ENCODE assay signal across 23 cellular contexts in the genomic region with DNA sequence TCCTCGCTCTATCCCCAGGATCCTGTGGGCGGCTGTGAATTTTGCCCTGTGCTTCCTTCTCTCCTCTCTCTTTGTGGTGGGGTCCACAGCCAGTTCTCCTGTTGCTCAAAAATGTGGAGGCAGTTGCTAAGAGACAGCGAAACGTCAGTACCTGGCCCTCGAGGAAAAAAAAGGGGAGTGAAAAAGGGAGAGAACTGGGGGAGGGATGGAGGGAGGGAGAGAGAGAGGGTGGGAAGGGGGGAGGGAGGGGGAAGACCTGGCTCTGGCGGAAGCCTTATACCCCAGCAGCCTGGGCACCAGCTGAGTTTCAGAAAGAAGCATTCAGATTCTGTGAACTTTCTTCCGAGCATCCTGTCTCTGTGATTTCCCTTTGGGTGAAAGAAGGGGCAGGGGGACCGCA. TPM values are rescaled to one million over a fixed set of nuclear protein-coding genes. Genes with fewer than 3 reads are reported as not detected.
DNase-seq lines count a peak whose midpoint lies in the region; TF ChIP-seq lines count a peak whose summit lies in the region.
"Had no signal": no experiment of that assay in that cellular context is flagged by ENCODE, and none has a peak within 500 bp of the region (broad histone marks: within the 10 kb centered on the region; RNA-seq: fewer than 3 reads in every experiment).

No MANE protein-coding gene starts in this region.

- no peak overlapping the region for H3K27ac ChIP-seq in brain microvascular endothelial cell
- H3K27ac ChIP-seq: cardiac muscle cell, heart right ventricle, prostate gland, uterus had no signal

- in situ Hi-C loops in brain microvascular endothelial cell (cut with HindIII; ENCODE audit: low pct_ligation_motif_present, low sequenced_read_pairs): no loop called here

- H3K27me3 ChIP-seq in H7 (ENCODE audit: control insufficient read depth, insufficient read depth, low read length) (peaks cover 27% of the 10 kb centered on the region), NT2/D1 (ENCODE audit: insufficient read depth, insufficient read length) (peaks cover 31% of the 10 kb centered on the region), brain microvascular endothelial cell (replicated peaks) (peaks cover 13% of the 10 kb centered on the region)
- H3K27me3 ChIP-seq: uterus had no signal

- H3K4me3 Mint-ChIP-seq in neural crest cell: peak overlapping the region; percentile 85
- H3K4me3 Mint-ChIP-seq: activated CD4-positive, alpha-beta memory T cell treated with anti-CD3 and anti-CD28 coated beads, Interleukin-2, amount 10 ng/mL, durations not matched to agents 7 days and 5 days; stimulated activated effector memory CD8-positive, alpha-beta T cell treated with anti-CD3 and anti-CD28 coated beads, Interleukin-12 subunit alpha, Interleukin-12 subunit beta, amount 100 ng/mL, for 72 hours had no signal

- H3K9me3 Mint-ChIP-seq in neural crest cell: no peaks in the 10 kb centered on the region
- H3K9me3 Mint-ChIP-seq: activated CD4-positive, alpha-beta memory T cell treated with anti-CD3 and anti-CD28 coated beads, Interleukin-2, amount 10 ng/mL, durations not matched to agents 7 days and 5 days; stimulated activated effector memory CD8-positive, alpha-beta T cell treated with anti-CD3 and anti-CD28 coated beads, Interleukin-12 subunit alpha, Interleukin-12 subunit beta, amount 100 ng/mL, for 72 hours had no signal

- DNase-seq in H7: no peak
- no peak for DNase-seq in NT2/D1 (ENCODE audit: low read depth, low spot score)
- DNase-seq in iPS DF 19.7 (ENCODE audit: low read depth, low spot score): peak; percentile 17
- DNase-seq in neural crest cell (ENCODE audit: low read depth, low spot score): no peak
- no peak for DNase-seq in UCSD-AML1 (lab: John Stamatoyannopoulos, UW; ENCODE audit: unreplicated experiment)
- DNase-seq in brain microvascular endothelial cell: no peak
- DNase-seq in NCI-H1930 (lab: John Stamatoyannopoulos, UW): no peak
- no peak for DNase-seq in retina
- DNase-seq: ACHN; activated CD4-positive, alpha-beta memory T cell treated with anti-CD3 and anti-CD28 coated beads, Interleukin-2, amount 10 ng/mL, durations not matched to agents 7 days and 5 days; activated T-cell treated with anti-CD3 and anti-CD28 coated beads for 4 hours; amniotic stem cell; Calu3; heart right ventricle; NCI-H1105 treated with DMSO at 0.1 percent for 48 hours; OCI-M1; T1000 had no signal

- H3K4me1 Mint-ChIP-seq in neural crest cell: peaks cover 18% of the 10 kb centered on the region
- H3K4me1 Mint-ChIP-seq: activated CD4-positive, alpha-beta memory T cell treated with anti-CD3 and anti-CD28 coated beads, Interleukin-2, amount 10 ng/mL, durations not matched to agents 7 days and 5 days; stimulated activated effector memory CD8-positive, alpha-beta T cell treated with anti-CD3 and anti-CD28 coated beads, Interleukin-12 subunit alpha, Interleukin-12 subunit beta, amount 100 ng/mL, for 72 hours had no signal

- peak overlapping the region; percentile 57 for H3K4me3 ChIP-seq in H7 (ENCODE audit: insufficient read depth, low read depth, low read length)
- H3K4me3 ChIP-seq in NT2/D1 (ENCODE audit: insufficient read length, low read depth): peak overlapping the region; percentile 57
- H3K4me3 ChIP-seq in brain microvascular endothelial cell (ENCODE audit: low read depth, low read length): no peak overlapping the region
- H3K4me3 ChIP-seq: cardiac muscle cell, prostate gland, uterus had no signal

- H3K9ac ChIP-seq in NT2/D1 (ENCODE audit: insufficient read length, low read depth): peak overlapping the region; percentile 51

- peaks cover 52% of the 10 kb centered on the region for H3K27me3 Mint-ChIP-seq in neural crest cell (ENCODE audit: low read depth)

- H3K4me1 ChIP-seq in NT2/D1 (ENCODE audit: insufficient read depth, insufficient read length): peaks cover 7% of the 10 kb centered on the region
- H3K4me1 ChIP-seq: prostate gland, uterus had no signal

- H3K27ac Mint-ChIP-seq in neural crest cell (ENCODE audit: unreplicated experiment): no peak overlapping the region
- H3K27ac Mint-ChIP-seq: activated CD4-positive, alpha-beta memory T cell treated with anti-CD3 and anti-CD28 coated beads, Interleukin-2, amount 10 ng/mL, durations not matched to agents 7 days and 5 days; stimulated activated effector memory CD8-positive, alpha-beta T cell treated with anti-CD3 and anti-CD28 coated beads, Interleukin-12 subunit alpha, Interleukin-12 subunit beta, amount 100 ng/mL, for 72 hours had no signal

- no peaks in the 10 kb centered on the region for H3K36me3 ChIP-seq in H7 (replicated peaks; ENCODE audit: control insufficient read depth, insufficient read depth, low read length)
- H3K36me3 ChIP-seq in NT2/D1 (ENCODE audit: insufficient read depth, insufficient read length, low read length): no peaks in the 10 kb centered on the region
- no peaks in the 10 kb centered on the region for H3K36me3 ChIP-seq in brain microvascular endothelial cell (replicated peaks)
- H3K36me3 ChIP-seq: cardiac muscle cell, heart right ventricle, prostate gland, uterus had no signal

- H3K36me3 Mint-ChIP-seq in neural crest cell (ENCODE audit: low read depth): no peaks in the 10 kb centered on the region
- H3K36me3 Mint-ChIP-seq: stimulated activated effector memory CD8-positive, alpha-beta T cell treated with anti-CD3 and anti-CD28 coated beads, Interleukin-12 subunit alpha, Interleukin-12 subunit beta, amount 100 ng/mL, for 72 hours had no signal

- H3K9me3 ChIP-seq in NT2/D1 (ENCODE audit: insufficient read depth, low read length): no peaks in the 10 kb centered on the region
- H3K9me3 ChIP-seq: heart right ventricle, prostate gland, uterus had no signal

- TF ChIP-seq CTCF in neural crest cell (conservative IDR thresholded peaks at IDR 0.05): no peak
- no peak for TF ChIP-seq CTCF in brain microvascular endothelial cell (IDR thresholded peaks at IDR 0.05; ENCODE audit: low read depth, low read length, missing control alignments)

RNA-seq across cellular contexts. Expression of a gene that starts 2.1 kb away (rescaled TPM):
- 0.04 and 0.10 TPM in 2 replicates for total RNA-seq in H7 (2014; rRNA removed; shearing (Covaris generic))
- total RNA-seq in neural crest cell: 6.0 and 6.4 TPM in 2 replicates
- total RNA-seq: activated CD4-positive, alpha-beta memory T cell treated with anti-CD3 and anti-CD28 coated beads, Interleukin-2, amount 10 ng/mL, durations not matched to agents 7 days and 5 days; Calu3; myocyte had no signal

RNA-seq across cellular contexts. Expression of a gene that starts 57.3 kb away (rescaled TPM):
- 1.4 and 3.4 TPM in 2 replicates for total RNA-seq in H7 (2014; rRNA removed; shearing (Covaris generic))
- 3.0 and 3.9 TPM in 2 replicates for total RNA-seq in neural crest cell
- total RNA-seq: activated CD4-positive, alpha-beta memory T cell treated with anti-CD3 and anti-CD28 coated beads, Interleukin-2, amount 10 ng/mL, durations not matched to agents 7 days and 5 days; Calu3; Daoy; myocyte had no signal
